11 cellular contexts compared by ENCODE assay signal in genomic region chr1:181092883-181093282, GRCh38. TPM values are rescaled to one million over a fixed set of nuclear protein-coding genes. Genes with fewer than 3 reads are reported as not detected.
DNase-seq lines count a peak whose midpoint lies in the region; ATAC-seq and TF ChIP-seq lines count a peak whose summit lies in the region.
"Had no signal": no experiment of that assay in that cellular context is flagged by ENCODE, and none has a peak within 500 bp of the region (broad histone marks: within the 10 kb centered on the region; RNA-seq: fewer than 3 reads in every experiment).

No MANE protein-coding gene starts in this region.

- TF ChIP-seq CTCF in glutamatergic neuron (IDR thresholded peaks at IDR 0.05; ENCODE audit: partially characterized antibody, unreplicated experiment) (no peak), left lung (IDR thresholded peaks at IDR 0.05) (no peak)

- peaks cover 38% of the 10 kb centered on the region for H3K36me3 ChIP-seq in skeletal muscle satellite cell (ENCODE audit: insufficient read depth, low read length)
- H3K36me3 ChIP-seq in left lung: peaks cover 0 to 34% of the 10 kb centered on the region in 2 donors

- no peaks in the 10 kb centered on the region for H3K27me3 ChIP-seq in skeletal muscle satellite cell (ENCODE audit: control insufficient read depth, insufficient read depth, low read length)
- H3K27me3 ChIP-seq in left lung: no peaks in the 10 kb centered on the region

- intact Hi-C loops in activated CD4-positive, alpha-beta memory T cell treated with anti-CD3 and anti-CD28 coated beads for 36 hours (cut with micrococcal nuclease): loop anchor here (5.0 kb wide), 1 partner anchor 521 kb away; no protein-coding TSS in a partner anchor
- intact Hi-C loops in left lung (cut with DNase I): no loop called here

- H3K4me3 ChIP-seq in skeletal muscle satellite cell (ENCODE audit: low read length) (peak overlapping the region; percentile 85), left lung (peak overlapping the region in 1 of 2 donors; percentile 98)

- H3K27me3 Mint-ChIP-seq in activated CD4-positive, alpha-beta memory T cell treated with anti-CD3 and anti-CD28 coated beads, Interleukin-2, amount 10 ng/mL, durations not matched to agents 7 days and 5 days: no peaks in the 10 kb centered on the region
- peaks cover 2% of the 10 kb centered on the region for H3K27me3 Mint-ChIP-seq in activated CD4-positive, alpha-beta memory T cell treated with anti-CD3 and anti-CD28 coated beads for 36 hours
- H3K27me3 Mint-ChIP-seq in T-helper 17 cell: no peaks in the 10 kb centered on the region
- H3K27me3 Mint-ChIP-seq in glutamatergic neuron (ENCODE audit: unreplicated experiment): peaks cover 13% of the 10 kb centered on the region

- H3K4me1 ChIP-seq in skeletal muscle satellite cell (ENCODE audit: control insufficient read depth, insufficient read depth, low read length): peaks cover 64% of the 10 kb centered on the region
- H3K4me1 ChIP-seq in left lung: peaks cover 23 to 76% of the 10 kb centered on the region in 2 donors

- H3K27ac ChIP-seq in left lung: no peak overlapping the region

- no peak overlapping the region for H3K27ac Mint-ChIP-seq in activated CD4-positive, alpha-beta memory T cell treated with anti-CD3 and anti-CD28 coated beads, Interleukin-2, amount 10 ng/mL, durations not matched to agents 7 days and 5 days
- no peak overlapping the region for H3K27ac Mint-ChIP-seq in activated CD4-positive, alpha-beta memory T cell treated with anti-CD3 and anti-CD28 coated beads for 36 hours
- H3K27ac Mint-ChIP-seq in T-helper 17 cell (peak overlapping the region; percentile 99), glutamatergic neuron (ENCODE audit: unreplicated experiment) (no peak overlapping the region)

- no peaks in the 10 kb centered on the region for H3K9me3 Mint-ChIP-seq in activated CD4-positive, alpha-beta memory T cell treated with anti-CD3 and anti-CD28 coated beads, Interleukin-2, amount 10 ng/mL, durations not matched to agents 7 days and 5 days
- H3K9me3 Mint-ChIP-seq in activated CD4-positive, alpha-beta memory T cell treated with anti-CD3 and anti-CD28 coated beads for 36 hours: no peaks in the 10 kb centered on the region
- H3K9me3 Mint-ChIP-seq in glutamatergic neuron (ENCODE audit: unreplicated experiment): peaks cover 11% of the 10 kb centered on the region

- CTCF ChIA-PET in activated CD4-positive, alpha-beta memory T cell treated with anti-CD3 and anti-CD28 coated beads, Interleukin-2, amount 10 ng/mL, durations not matched to agents 7 days and 5 days (lab: Charles Lee): interaction anchor here (1.0 to 6.0 kb wide), 5 partner anchors 12 to 55 kb away, joined by 4 to 97 read pairs (median 6); no protein-coding TSS in a partner anchor
- CTCF ChIA-PET in activated CD4-positive, alpha-beta memory T cell treated with anti-CD3 and anti-CD28 coated beads for 36 hours (lab: Charles Lee): interaction anchor here (3.6 to 19.3 kb wide), 3 partner anchors 11 to 56 kb away, joined by 24 to 229 read pairs (median 34); no protein-coding TSS in a partner anchor

- H3K9ac ChIP-seq in skeletal muscle satellite cell (ENCODE audit: low read depth, low read length): peak overlapping the region; percentile 45

- no peaks in the 10 kb centered on the region for H3K9me3 ChIP-seq in T-helper 17 cell (ENCODE audit: control insufficient read depth, low read length, poor library complexity, severe bottlenecking)
- H3K9me3 ChIP-seq in skeletal muscle satellite cell (replicated peaks; ENCODE audit: low read length): no peaks in the 10 kb centered on the region
- H3K9me3 ChIP-seq in left lung: no peaks in the 10 kb centered on the region

- ATAC-seq in T-helper 17 cell: no peak
- ATAC-seq in left lung: no peak
- ATAC-seq in activated CD4-positive, CD25-positive, alpha-beta regulatory T cell treated with anti-CD3 and anti-CD28 coated beads, Interleukin-2, amount 50 U/mL, for 24 hours: no peak

- peak overlapping the region; percentile 86 for H3K4me2 ChIP-seq in skeletal muscle satellite cell (ENCODE audit: low read length)

- H3K36me3 Mint-ChIP-seq in activated CD4-positive, alpha-beta memory T cell treated with anti-CD3 and anti-CD28 coated beads, Interleukin-2, amount 10 ng/mL, durations not matched to agents 7 days and 5 days (ENCODE audit: low read depth): peaks cover 59% of the 10 kb centered on the region
- H3K36me3 Mint-ChIP-seq in activated CD4-positive, alpha-beta memory T cell treated with anti-CD3 and anti-CD28 coated beads for 36 hours: peaks cover 44% of the 10 kb centered on the region
- peaks cover 13% of the 10 kb centered on the region for H3K36me3 Mint-ChIP-seq in T-helper 17 cell (ENCODE audit: low read depth)
- H3K36me3 Mint-ChIP-seq in glutamatergic neuron (ENCODE audit: unreplicated experiment): no peaks in the 10 kb centered on the region

- POLR2A ChIA-PET in activated CD4-positive, alpha-beta memory T cell treated with anti-CD3 and anti-CD28 coated beads, Interleukin-2, amount 10 ng/mL, durations not matched to agents 7 days and 5 days (lab: Charles Lee): interaction anchor here (1.1 to 10.2 kb wide), 3 partner anchors 9 to 68 kb away, joined by 3 to 374 read pairs (median 322); no protein-coding TSS in a partner anchor
- POLR2A ChIA-PET in activated CD4-positive, alpha-beta memory T cell treated with anti-CD3 and anti-CD28 coated beads for 36 hours (lab: Charles Lee): interaction anchor here (5.0 to 7.7 kb wide), 3 partner anchors 10 to 70 kb away, joined by 39 to 168 read pairs (median 91); partner anchors contain the start of gene STX6

- peaks cover 61% of the 10 kb centered on the region for H3K4me1 Mint-ChIP-seq in activated CD4-positive, alpha-beta memory T cell treated with anti-CD3 and anti-CD28 coated beads, Interleukin-2, amount 10 ng/mL, durations not matched to agents 7 days and 5 days
- peaks cover 38% of the 10 kb centered on the region for H3K4me1 Mint-ChIP-seq in activated CD4-positive, alpha-beta memory T cell treated with anti-CD3 and anti-CD28 coated beads for 36 hours (ENCODE audit: low read depth)
- peaks cover 44% of the 10 kb centered on the region for H3K4me1 Mint-ChIP-seq in T-helper 17 cell
- H3K4me1 Mint-ChIP-seq in glutamatergic neuron (ENCODE audit: low read depth, unreplicated experiment): peaks cover 43% of the 10 kb centered on the region

- DNase-seq in activated CD4-positive, alpha-beta memory T cell treated with anti-CD3 and anti-CD28 coated beads, Interleukin-2, amount 10 ng/mL, durations not matched to agents 7 days and 5 days: no peak
- no peak for DNase-seq in activated CD4-positive, alpha-beta memory T cell treated with anti-CD3 and anti-CD28 coated beads for 36 hours
- DNase-seq in T-helper 17 cell (no peak), glutamatergic neuron (no peak), NCI-H2196 (lab: John Stamatoyannopoulos, UW; ENCODE audit: unreplicated experiment) (no peak), left lung (no peak)
- DNase-seq: activated naive CD4-positive, alpha-beta T cell; GF-D8; NCI-H1694 had no signal

- peak overlapping the region; percentile 27 for H3K4me3 Mint-ChIP-seq in activated CD4-positive, alpha-beta memory T cell treated with anti-CD3 and anti-CD28 coated beads, Interleukin-2, amount 10 ng/mL, durations not matched to agents 7 days and 5 days
- H3K4me3 Mint-ChIP-seq in activated CD4-positive, alpha-beta memory T cell treated with anti-CD3 and anti-CD28 coated beads for 36 hours: no peak overlapping the region
- H3K4me3 Mint-ChIP-seq in T-helper 17 cell (peak overlapping the region; percentile 63), glutamatergic neuron (ENCODE audit: unreplicated experiment) (peak overlapping the region; percentile 10)

RNA-seq across cellular contexts. Expression of gene IER5, which starts 4.4 kb away (rescaled TPM):
- 10 to 100 TPM; 41.6 to 43.9 TPM for total RNA-seq in activated CD4-positive, alpha-beta memory T cell treated with anti-CD3 and anti-CD28 coated beads, Interleukin-2, amount 10 ng/mL, durations not matched to agents 7 days and 5 days
- 10 to 100 TPM; 27.9 to 28.9 TPM for total RNA-seq in activated CD4-positive, alpha-beta memory T cell treated with anti-CD3 and anti-CD28 coated beads for 36 hours
- total RNA-seq in T-helper 17 cell: 100 to 1,000 TPM; 123 to 145 TPM
- 8.8 TPM for total RNA-seq in glutamatergic neuron (ENCODE audit: unreplicated experiment)
- total RNA-seq in skeletal muscle satellite cell (2012; rRNA removed): 15.0 and 15.3 TPM in 2 replicates
- total RNA-seq in left lung: 10 to 100 TPM; 16.1 to 26.6 TPM

RNA-seq across cellular contexts. Expression of gene MR1, which starts 59.1 kb away (rescaled TPM):
- total RNA-seq in activated CD4-positive, alpha-beta memory T cell treated with anti-CD3 and anti-CD28 coated beads, Interleukin-2, amount 10 ng/mL, durations not matched to agents 7 days and 5 days: 10 to 100 TPM; 36.4 to 36.5 TPM
- total RNA-seq in activated CD4-positive, alpha-beta memory T cell treated with anti-CD3 and anti-CD28 coated beads for 36 hours: 10 to 100 TPM; 19.5 to 21.2 TPM
- 10 to 100 TPM; 18.3 to 20.8 TPM for total RNA-seq in T-helper 17 cell
- total RNA-seq in glutamatergic neuron (ENCODE audit: unreplicated experiment): not detected
- 9.8 and 13.7 TPM in 2 replicates for total RNA-seq in skeletal muscle satellite cell (2012; rRNA removed)
- 10 to 100 TPM; 36.9 to 45.7 TPM for total RNA-seq in left lung

Comparison
In these comparisons a context has a peak if more than half of its experiments do, and no peak if none do; other contexts are left out.
1. RNA of gene MR1, which starts 59.1 kb away (total RNA-seq): 36.9 to 45.7 TPM in left lung, 36.4 to 36.5 TPM in activated CD4-positive, alpha-beta memory T cell treated with anti-CD3 and anti-CD28 coated beads, Interleukin-2, amount 10 ng/mL, durations not matched to agents 7 days and 5 days, 19.5 to 21.2 TPM in activated CD4-positive, alpha-beta memory T cell treated with anti-CD3 and anti-CD28 coated beads for 36 hours and 18.3 to 20.8 TPM in T-helper 17 cell; not detected in glutamatergic neuron (single experiment); every median in the first group is over 10 times any median in the second.